2 cellular contexts compared by ENCODE assay signal in the genomic region with DNA sequence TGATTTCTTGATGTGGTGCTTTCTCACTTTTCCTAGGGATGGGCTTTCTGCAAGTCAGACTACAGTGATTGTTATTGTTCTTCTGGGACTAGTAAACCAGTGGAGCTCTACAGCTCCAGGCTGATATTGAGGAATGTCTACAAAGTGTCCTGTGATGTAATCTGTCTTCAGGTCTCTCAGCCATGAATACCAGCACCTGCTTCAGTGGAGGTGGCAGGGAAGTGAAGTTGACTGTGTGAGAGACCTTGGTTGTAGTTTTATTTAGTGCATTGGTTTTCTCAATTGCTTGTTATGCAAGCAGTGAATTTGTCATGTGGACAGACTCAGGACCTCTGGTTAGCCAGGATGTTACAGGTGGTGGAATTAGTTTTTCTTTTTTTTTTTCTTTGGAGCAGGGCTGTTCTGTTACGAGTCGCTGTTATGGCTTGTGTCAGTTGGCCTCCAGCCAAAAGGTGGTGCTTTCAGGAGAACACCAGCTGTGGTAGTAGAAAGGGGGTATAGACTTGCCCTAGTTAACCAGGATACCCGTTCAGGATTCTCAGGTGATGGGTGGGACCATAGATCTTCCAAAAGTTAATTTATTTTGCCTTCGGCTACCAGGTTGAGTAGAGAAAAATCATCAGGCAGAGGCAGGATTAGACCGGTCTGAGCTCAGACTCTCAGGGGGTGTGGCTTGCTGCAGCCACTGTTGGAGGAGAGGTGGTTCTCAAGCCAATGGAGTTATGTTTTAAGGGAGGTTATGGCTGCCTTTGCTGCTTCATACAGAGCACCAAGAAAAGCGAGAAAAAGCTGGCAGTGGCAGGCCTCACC.
TF ChIP-seq lines count a peak whose summit lies in the region.

No MANE protein-coding gene starts in this region.

TF ChIP-seq in GM23338, 12 proteins besides CTCF, POLR2A, EP300 and RAD21 (continues in another document):
- TF ChIP-seq, protein P1, sequence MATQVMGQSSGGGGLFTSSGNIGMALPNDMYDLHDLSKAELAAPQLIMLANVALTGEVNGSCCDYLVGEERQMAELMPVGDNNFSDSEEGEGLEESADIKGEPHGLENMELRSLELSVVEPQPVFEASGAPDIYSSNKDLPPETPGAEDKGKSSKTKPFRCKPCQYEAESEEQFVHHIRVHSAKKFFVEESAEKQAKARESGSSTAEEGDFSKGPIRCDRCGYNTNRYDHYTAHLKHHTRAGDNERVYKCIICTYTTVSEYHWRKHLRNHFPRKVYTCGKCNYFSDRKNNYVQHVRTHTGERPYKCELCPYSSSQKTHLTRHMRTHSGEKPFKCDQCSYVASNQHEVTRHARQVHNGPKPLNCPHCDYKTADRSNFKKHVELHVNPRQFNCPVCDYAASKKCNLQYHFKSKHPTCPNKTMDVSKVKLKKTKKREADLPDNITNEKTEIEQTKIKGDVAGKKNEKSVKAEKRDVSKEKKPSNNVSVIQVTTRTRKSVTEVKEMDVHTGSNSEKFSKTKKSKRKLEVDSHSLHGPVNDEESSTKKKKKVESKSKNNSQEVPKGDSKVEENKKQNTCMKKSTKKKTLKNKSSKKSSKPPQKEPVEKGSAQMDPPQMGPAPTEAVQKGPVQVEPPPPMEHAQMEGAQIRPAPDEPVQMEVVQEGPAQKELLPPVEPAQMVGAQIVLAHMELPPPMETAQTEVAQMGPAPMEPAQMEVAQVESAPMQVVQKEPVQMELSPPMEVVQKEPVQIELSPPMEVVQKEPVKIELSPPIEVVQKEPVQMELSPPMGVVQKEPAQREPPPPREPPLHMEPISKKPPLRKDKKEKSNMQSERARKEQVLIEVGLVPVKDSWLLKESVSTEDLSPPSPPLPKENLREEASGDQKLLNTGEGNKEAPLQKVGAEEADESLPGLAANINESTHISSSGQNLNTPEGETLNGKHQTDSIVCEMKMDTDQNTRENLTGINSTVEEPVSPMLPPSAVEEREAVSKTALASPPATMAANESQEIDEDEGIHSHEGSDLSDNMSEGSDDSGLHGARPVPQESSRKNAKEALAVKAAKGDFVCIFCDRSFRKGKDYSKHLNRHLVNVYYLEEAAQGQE (IDR thresholded peaks at IDR 0.05; ENCODE audit: unreplicated experiment), result no peak
- TF ChIP-seq NANOG (IDR thresholded peaks at IDR 0.05; ENCODE audit: borderline replicate concordance), result no peak
- no peak for TF ChIP-seq CREB1 (CRISPR knock-in tag; IDR thresholded peaks at IDR 0.05; ENCODE audit: low read depth)
- TF ChIP-seq EZH2phosphoT487 (IDR thresholded peaks at IDR 0.05; ENCODE audit: unreplicated experiment), result no peak
- no peak for TF ChIP-seq STAT1 (IDR thresholded peaks at IDR 0.05; ENCODE audit: unreplicated experiment)
- no peak for TF ChIP-seq ZNF114 (CRISPR knock-in tag; IDR thresholded peaks at IDR 0.05)
- TF ChIP-seq EZH2 (IDR thresholded peaks at IDR 0.05; ENCODE audit: low read depth, unreplicated experiment), result no peak
- no peak for TF ChIP-seq JUNB (IDR thresholded peaks at IDR 0.05; ENCODE audit: unreplicated experiment)
- TF ChIP-seq, protein P2, sequence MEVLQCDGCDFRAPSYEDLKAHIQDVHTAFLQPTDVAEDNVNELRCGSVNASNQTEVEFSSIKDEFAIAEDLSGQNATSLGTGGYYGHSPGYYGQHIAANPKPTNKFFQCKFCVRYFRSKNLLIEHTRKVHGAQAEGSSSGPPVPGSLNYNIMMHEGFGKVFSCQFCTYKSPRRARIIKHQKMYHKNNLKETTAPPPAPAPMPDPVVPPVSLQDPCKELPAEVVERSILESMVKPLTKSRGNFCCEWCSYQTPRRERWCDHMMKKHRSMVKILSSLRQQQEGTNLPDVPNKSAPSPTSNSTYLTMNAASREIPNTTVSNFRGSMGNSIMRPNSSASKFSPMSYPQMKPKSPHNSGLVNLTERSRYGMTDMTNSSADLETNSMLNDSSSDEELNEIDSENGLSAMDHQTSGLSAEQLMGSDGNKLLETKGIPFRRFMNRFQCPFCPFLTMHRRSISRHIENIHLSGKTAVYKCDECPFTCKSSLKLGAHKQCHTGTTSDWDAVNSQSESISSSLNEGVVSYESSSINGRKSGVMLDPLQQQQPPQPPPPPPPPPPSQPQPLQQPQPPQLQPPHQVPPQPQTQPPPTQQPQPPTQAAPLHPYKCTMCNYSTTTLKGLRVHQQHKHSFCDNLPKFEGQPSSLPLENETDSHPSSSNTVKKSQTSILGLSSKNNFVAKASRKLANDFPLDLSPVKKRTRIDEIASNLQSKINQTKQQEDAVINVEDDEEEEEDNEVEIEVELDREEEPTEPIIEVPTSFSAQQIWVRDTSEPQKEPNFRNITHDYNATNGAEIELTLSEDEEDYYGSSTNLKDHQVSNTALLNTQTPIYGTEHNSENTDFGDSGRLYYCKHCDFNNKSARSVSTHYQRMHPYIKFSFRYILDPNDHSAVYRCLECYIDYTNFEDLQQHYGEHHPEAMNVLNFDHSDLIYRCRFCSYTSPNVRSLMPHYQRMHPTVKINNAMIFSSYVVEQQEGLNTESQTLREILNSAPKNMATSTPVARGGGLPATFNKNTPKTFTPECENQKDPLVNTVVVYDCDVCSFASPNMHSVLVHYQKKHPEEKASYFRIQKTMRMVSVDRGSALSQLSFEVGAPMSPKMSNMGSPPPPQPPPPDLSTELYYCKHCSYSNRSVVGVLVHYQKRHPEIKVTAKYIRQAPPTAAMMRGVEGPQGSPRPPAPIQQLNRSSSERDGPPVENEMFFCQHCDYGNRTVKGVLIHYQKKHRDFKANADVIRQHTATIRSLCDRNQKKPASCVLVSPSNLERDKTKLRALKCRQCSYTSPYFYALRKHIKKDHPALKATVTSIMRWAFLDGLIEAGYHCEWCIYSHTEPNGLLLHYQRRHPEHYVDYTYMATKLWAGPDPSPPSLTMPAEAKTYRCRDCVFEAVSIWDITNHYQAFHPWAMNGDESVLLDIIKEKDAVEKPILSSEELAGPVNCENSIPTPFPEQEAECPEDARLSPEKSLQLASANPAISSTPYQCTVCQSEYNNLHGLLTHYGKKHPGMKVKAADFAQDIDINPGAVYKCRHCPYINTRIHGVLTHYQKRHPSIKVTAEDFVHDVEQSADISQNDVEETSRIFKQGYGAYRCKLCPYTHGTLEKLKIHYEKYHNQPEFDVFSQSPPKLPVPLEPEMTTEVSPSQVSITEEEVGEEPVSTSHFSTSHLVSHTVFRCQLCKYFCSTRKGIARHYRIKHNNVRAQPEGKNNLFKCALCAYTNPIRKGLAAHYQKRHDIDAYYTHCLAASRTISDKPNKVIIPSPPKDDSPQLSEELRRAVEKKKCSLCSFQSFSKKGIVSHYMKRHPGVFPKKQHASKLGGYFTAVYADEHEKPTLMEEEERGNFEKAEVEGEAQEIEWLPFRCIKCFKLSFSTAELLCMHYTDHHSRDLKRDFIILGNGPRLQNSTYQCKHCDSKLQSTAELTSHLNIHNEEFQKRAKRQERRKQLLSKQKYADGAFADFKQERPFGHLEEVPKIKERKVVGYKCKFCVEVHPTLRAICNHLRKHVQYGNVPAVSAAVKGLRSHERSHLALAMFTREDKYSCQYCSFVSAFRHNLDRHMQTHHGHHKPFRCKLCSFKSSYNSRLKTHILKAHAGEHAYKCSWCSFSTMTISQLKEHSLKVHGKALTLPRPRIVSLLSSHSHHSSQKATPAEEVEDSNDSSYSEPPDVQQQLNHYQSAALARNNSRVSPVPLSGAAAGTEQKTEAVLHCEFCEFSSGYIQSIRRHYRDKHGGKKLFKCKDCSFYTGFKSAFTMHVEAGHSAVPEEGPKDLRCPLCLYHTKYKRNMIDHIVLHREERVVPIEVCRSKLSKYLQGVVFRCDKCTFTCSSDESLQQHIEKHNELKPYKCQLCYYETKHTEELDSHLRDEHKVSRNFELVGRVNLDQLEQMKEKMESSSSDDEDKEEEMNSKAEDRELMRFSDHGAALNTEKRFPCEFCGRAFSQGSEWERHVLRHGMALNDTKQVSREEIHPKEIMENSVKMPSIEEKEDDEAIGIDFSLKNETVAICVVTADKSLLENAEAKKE (CRISPR knock-in tag; IDR thresholded peaks at IDR 0.05), result no peak
- TF ChIP-seq ZNF331 (CRISPR knock-in tag; IDR thresholded peaks at IDR 0.05; ENCODE audit: low read depth), result no peak

TF ChIP-seq in K562, 482 proteins besides CTCF, POLR2A, EP300 and RAD21 (continues in another document):
- TF ChIP-seq, protein P3, sequence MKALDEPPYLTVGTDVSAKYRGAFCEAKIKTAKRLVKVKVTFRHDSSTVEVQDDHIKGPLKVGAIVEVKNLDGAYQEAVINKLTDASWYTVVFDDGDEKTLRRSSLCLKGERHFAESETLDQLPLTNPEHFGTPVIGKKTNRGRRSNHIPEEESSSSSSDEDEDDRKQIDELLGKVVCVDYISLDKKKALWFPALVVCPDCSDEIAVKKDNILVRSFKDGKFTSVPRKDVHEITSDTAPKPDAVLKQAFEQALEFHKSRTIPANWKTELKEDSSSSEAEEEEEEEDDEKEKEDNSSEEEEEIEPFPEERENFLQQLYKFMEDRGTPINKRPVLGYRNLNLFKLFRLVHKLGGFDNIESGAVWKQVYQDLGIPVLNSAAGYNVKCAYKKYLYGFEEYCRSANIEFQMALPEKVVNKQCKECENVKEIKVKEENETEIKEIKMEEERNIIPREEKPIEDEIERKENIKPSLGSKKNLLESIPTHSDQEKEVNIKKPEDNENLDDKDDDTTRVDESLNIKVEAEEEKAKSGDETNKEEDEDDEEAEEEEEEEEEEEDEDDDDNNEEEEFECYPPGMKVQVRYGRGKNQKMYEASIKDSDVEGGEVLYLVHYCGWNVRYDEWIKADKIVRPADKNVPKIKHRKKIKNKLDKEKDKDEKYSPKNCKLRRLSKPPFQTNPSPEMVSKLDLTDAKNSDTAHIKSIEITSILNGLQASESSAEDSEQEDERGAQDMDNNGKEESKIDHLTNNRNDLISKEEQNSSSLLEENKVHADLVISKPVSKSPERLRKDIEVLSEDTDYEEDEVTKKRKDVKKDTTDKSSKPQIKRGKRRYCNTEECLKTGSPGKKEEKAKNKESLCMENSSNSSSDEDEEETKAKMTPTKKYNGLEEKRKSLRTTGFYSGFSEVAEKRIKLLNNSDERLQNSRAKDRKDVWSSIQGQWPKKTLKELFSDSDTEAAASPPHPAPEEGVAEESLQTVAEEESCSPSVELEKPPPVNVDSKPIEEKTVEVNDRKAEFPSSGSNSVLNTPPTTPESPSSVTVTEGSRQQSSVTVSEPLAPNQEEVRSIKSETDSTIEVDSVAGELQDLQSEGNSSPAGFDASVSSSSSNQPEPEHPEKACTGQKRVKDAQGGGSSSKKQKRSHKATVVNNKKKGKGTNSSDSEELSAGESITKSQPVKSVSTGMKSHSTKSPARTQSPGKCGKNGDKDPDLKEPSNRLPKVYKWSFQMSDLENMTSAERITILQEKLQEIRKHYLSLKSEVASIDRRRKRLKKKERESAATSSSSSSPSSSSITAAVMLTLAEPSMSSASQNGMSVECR (CRISPR knock-in tag; IDR thresholded peaks at IDR 0.05), result no peak
- TF ChIP-seq HEY1 (CRISPR knock-in tag; IDR thresholded peaks at IDR 0.05; ENCODE audit: borderline replicate concordance) (no peak), YY1 (IDR thresholded peaks at IDR 0.05; ENCODE audit: borderline replicate concordance in 1 of 3, control insufficient read depth in 1 of 3, extremely low read depth in 1 of 3, insufficient read depth in 3 of 3, insufficient read length in 1 of 3, insufficient replicate concordance in 2 of 3, low read depth in 1 of 3, low read length in 2 of 3) (peak in 1 of 3 experiments; percentile 51), KLF16 (IDR thresholded peaks at IDR 0.05) (peak; percentile 28; the same call in 1 of the 2 replicates), PHF8 (IDR thresholded peaks at IDR 0.05; ENCODE audit: borderline replicate concordance, low read length) (0 out of 2 replicates have a peak, but pooled peaks have one; percentile 5), BRD4 (IDR thresholded peaks at IDR 0.05) (no peak), PML (IDR thresholded peaks at IDR 0.05; ENCODE audit: low read length) (no peak), FOXM1 (IDR thresholded peaks at IDR 0.05; ENCODE audit: low read depth) (no peak), FOXM1 (CRISPR knock-in tag; IDR thresholded peaks at IDR 0.05; ENCODE audit: low read depth) (no peak), ZNF197 (CRISPR knock-in tag; IDR thresholded peaks at IDR 0.05; ENCODE audit: low read depth) (no peak)
- TF ChIP-seq, protein P4, sequence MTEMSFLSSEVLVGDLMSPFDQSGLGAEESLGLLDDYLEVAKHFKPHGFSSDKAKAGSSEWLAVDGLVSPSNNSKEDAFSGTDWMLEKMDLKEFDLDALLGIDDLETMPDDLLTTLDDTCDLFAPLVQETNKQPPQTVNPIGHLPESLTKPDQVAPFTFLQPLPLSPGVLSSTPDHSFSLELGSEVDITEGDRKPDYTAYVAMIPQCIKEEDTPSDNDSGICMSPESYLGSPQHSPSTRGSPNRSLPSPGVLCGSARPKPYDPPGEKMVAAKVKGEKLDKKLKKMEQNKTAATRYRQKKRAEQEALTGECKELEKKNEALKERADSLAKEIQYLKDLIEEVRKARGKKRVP (CRISPR knock-in tag; IDR thresholded peaks at IDR 0.05), result no peak
- TF ChIP-seq, protein P5, sequence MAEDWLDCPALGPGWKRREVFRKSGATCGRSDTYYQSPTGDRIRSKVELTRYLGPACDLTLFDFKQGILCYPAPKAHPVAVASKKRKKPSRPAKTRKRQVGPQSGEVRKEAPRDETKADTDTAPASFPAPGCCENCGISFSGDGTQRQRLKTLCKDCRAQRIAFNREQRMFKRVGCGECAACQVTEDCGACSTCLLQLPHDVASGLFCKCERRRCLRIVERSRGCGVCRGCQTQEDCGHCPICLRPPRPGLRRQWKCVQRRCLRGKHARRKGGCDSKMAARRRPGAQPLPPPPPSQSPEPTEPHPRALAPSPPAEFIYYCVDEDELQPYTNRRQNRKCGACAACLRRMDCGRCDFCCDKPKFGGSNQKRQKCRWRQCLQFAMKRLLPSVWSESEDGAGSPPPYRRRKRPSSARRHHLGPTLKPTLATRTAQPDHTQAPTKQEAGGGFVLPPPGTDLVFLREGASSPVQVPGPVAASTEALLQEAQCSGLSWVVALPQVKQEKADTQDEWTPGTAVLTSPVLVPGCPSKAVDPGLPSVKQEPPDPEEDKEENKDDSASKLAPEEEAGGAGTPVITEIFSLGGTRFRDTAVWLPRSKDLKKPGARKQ (CRISPR knock-in tag; IDR thresholded peaks at IDR 0.05), result no peak
- TF ChIP-seq, protein P6, sequence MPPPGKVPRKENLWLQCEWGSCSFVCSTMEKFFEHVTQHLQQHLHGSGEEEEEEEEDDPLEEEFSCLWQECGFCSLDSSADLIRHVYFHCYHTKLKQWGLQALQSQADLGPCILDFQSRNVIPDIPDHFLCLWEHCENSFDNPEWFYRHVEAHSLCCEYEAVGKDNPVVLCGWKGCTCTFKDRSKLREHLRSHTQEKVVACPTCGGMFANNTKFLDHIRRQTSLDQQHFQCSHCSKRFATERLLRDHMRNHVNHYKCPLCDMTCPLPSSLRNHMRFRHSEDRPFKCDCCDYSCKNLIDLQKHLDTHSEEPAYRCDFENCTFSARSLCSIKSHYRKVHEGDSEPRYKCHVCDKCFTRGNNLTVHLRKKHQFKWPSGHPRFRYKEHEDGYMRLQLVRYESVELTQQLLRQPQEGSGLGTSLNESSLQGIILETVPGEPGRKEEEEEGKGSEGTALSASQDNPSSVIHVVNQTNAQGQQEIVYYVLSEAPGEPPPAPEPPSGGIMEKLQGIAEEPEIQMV (tag; conservative IDR thresholded peaks at IDR 0.05; ENCODE audit: low read depth), result no peak
- TF ChIP-seq, protein P7, sequence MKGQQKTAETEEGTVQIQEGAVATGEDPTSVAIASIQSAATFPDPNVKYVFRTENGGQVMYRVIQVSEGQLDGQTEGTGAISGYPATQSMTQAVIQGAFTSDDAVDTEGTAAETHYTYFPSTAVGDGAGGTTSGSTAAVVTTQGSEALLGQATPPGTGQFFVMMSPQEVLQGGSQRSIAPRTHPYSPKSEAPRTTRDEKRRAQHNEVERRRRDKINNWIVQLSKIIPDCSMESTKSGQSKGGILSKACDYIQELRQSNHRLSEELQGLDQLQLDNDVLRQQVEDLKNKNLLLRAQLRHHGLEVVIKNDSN (CRISPR knock-in tag; IDR thresholded peaks at IDR 0.05), result no peak
- TF ChIP-seq, protein P8, sequence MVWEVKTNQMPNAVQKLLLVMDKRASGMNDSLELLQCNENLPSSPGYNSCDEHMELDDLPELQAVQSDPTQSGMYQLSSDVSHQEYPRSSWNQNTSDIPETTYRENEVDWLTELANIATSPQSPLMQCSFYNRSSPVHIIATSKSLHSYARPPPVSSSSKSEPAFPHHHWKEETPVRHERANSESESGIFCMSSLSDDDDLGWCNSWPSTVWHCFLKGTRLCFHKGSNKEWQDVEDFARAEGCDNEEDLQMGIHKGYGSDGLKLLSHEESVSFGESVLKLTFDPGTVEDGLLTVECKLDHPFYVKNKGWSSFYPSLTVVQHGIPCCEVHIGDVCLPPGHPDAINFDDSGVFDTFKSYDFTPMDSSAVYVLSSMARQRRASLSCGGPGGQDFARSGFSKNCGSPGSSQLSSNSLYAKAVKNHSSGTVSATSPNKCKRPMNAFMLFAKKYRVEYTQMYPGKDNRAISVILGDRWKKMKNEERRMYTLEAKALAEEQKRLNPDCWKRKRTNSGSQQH (CRISPR knock-in tag; IDR thresholded peaks at IDR 0.05), result no peak
